In genomic region chr19:46777956-46778645, GRCh38 we compare ENCODE assay signal across 1 cellular context.
A peak's percentile ranks its signal among the peaks of the same experiment; 100 is the strongest.
TF ChIP-seq lines count a peak whose summit lies in the region.

No MANE protein-coding gene starts in this region.

TF ChIP-seq in HepG2, 621 proteins besides CTCF, POLR2A, EP300 and RAD21:
- TF ChIP-seq POLR2G (IDR thresholded peaks at IDR 0.05; ENCODE audit: low read depth, low read length), result peak; percentile 27; the same call in 1 of the 2 replicates
